Comparison of ENCODE assay signal across 17 cellular contexts in the genomic region with DNA sequence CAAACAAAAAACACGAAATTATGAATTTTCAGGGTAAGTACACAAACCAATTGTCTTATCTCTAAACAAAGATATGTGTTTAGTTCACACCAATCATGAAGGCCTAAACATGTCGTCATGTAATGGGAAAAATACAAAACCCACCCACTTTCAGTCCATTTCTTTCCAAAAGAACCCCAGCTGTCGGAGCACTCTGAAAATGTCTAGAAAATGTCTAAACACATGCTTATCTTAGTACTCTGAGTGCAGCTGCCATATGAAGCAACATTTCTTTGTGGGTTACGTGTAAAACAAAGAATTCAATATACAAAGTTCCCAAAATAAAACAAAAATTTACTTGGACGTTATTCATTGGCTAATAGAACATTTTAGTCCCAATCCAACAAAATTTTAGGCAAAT.
"Had no signal": no experiment of that assay in that cellular context is flagged by ENCODE, and none has a peak within 500 bp of the region (broad histone marks: within the 10 kb centered on the region; RNA-seq: fewer than 3 reads in every experiment).

No MANE protein-coding gene starts in this region.

- H3K27me3 Mint-ChIP-seq: activated CD8-positive, alpha-beta memory T cell treated with anti-CD3 and anti-CD28 coated beads, Interleukin-2, amount 10 ng/mL, durations not matched to agents 7 days and 5 days; activated naive CD4-positive, alpha-beta T cell treated with anti-CD3 and anti-CD28 coated beads, Interleukin-2, amount 10 ng/mL, durations not matched to agents 7 days and 5 days; memory B cell had no signal

- H3K27ac Mint-ChIP-seq: activated CD8-positive, alpha-beta memory T cell treated with anti-CD3 and anti-CD28 coated beads, Interleukin-2, amount 10 ng/mL, durations not matched to agents 7 days and 5 days; activated naive CD4-positive, alpha-beta T cell treated with anti-CD3 and anti-CD28 coated beads, Interleukin-2, amount 10 ng/mL, durations not matched to agents 7 days and 5 days; memory B cell; nephron progenitor cell had no signal

- H3K4me3 ChIP-seq: adrenal gland, body of pancreas, stomach, thoracic aorta had no signal

- H3K4me1 Mint-ChIP-seq: memory B cell, nephron progenitor cell had no signal

- H3K4me3 Mint-ChIP-seq: activated CD8-positive, alpha-beta memory T cell treated with anti-CD3 and anti-CD28 coated beads, Interleukin-2, amount 10 ng/mL, durations not matched to agents 7 days and 5 days; activated naive CD4-positive, alpha-beta T cell treated with anti-CD3 and anti-CD28 coated beads, Interleukin-2, amount 10 ng/mL, durations not matched to agents 7 days and 5 days; memory B cell; nephron progenitor cell; T-helper 2 cell treated with Interferon-gamma antibody and Interleukin-4, amounts not matched to agents 5 μg/mL and 100 μg/mL, for 36 hours had no signal

- H3K9me3 Mint-ChIP-seq: activated naive CD4-positive, alpha-beta T cell treated with anti-CD3 and anti-CD28 coated beads, Interleukin-2, amount 10 ng/mL, durations not matched to agents 7 days and 5 days; memory B cell; nephron progenitor cell; T-helper 2 cell treated with Interferon-gamma antibody and Interleukin-4, amounts not matched to agents 5 μg/mL and 100 μg/mL, for 36 hours had no signal

- ATAC-seq: activated CD8-positive, alpha-beta memory T cell treated with anti-CD3 and anti-CD28 coated beads, Interleukin-2, amount 10 ng/mL, durations not matched to agents 7 days and 5 days; body of pancreas had no signal

- DNase-seq: activated CD4-positive, alpha-beta T cell treated with anti-CD3 and anti-CD28 coated beads, Interleukin-2, amount 50 U/mL, for 4 hours; activated CD4-positive, CD25-positive, alpha-beta regulatory T cell treated with anti-CD3 and anti-CD28 coated beads, Interleukin-2, amount 50 U/mL, for 72 hours; activated CD8-positive, alpha-beta memory T cell treated with anti-CD3 and anti-CD28 coated beads, Interleukin-2, amount 10 ng/mL, durations not matched to agents 7 days and 5 days; activated naive CD4-positive, alpha-beta T cell treated with anti-CD3 and anti-CD28 coated beads, Interleukin-2, amount 10 ng/mL, durations not matched to agents 7 days and 5 days; adrenal gland; body of pancreas; dermis blood vessel endothelial cell; erythroblast; foreskin fibroblast; head of caudate nucleus; nephron progenitor cell; stimulated activated CD4-positive, alpha-beta T cell treated with anti-CD3 and anti-CD28 coated beads, Interleukin-4, amount 100 ng/mL, for 4 hours; stomach; SW 1271 had no signal
